ENCODE assay signal across 8 cellular contexts in the genomic region with DNA sequence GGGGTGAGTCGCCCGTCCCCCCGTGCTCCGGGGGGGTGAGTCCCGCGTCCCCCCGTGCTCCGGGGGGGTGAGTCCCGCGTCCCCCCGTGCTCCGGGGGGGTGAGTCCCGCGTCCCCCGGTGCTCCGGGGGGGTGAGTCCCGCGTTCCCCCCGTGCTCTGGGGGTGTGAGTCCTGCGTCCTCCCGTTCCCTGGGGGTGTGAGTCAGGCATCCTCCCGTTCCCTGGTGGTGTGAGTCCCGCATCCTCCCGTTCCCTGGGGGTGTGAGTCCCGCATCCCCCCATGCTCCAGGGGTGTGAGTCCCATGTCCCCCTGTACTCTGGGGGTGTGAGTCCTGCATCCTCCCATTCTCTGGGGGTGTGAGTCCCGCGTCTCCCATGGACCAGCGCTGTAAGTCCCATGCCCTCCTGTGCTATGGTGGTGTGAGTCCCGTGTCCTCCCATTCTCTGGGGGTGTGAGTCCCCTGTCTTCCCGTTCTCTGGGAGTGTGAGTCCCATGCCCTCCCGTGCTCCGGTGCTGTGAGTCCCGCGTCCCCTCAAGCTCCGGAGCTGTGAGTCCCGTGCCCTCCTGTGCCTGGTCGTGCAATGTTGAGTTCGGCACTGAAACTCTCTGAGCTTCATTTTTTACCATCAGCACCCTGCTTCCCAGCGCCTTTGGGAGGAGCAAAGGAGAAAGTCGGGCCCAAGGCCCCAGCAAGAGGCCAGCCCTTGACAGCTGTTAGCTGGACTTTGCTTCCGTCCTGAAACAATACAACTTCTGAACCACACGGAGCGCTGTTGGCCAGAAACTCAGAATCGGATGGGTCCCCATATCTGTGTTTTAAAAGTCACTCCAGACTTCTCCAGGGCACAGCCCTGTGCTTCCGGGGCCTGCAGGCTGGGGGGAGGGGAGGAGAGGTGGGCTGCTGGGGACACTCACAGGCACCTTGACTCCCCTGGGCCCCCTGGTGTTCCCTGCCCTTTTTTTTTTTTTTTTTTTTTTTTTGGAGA. TPM values are rescaled to one million over a fixed set of nuclear protein-coding genes. Genes with fewer than 3 reads are reported as not detected.
DNase-seq lines count a peak whose midpoint lies in the region; ATAC-seq, FAIRE-seq and TF ChIP-seq lines count a peak whose summit lies in the region.

No MANE protein-coding gene starts in this region.

- peaks cover 4% of the 10 kb centered on the region for H3K4me1 Mint-ChIP-seq in type B pancreatic cell (ENCODE audit: unreplicated experiment)

- TF ChIP-seq EP300 in A549 (IDR thresholded peaks at IDR 0.05): no peak
- TF ChIP-seq EP300 in GM12878 (IDR thresholded peaks at IDR 0.05; ENCODE audit: borderline replicate concordance in 1 of 2, control insufficient read depth in 1 of 2, low read depth in 2 of 2, low read length in 2 of 2): no peak

- TF ChIP-seq POLR2A in A549 (IDR thresholded peaks at IDR 0.05; ENCODE audit: low read length) (peak; percentile 24; the same call in 1 of the 2 replicates), GM12878 (IDR thresholded peaks at IDR 0.05; ENCODE audit: low read depth, low read length) (no peak)

- in situ Hi-C loops in GM12878 (cut with MboI): no loop called here

- no peak for FAIRE-seq in A549 (lab: Jason Lieb, UNC)
- no peak for FAIRE-seq in GM12878 (lab: Jason Lieb, UNC)
- no peak for FAIRE-seq in kidney (lab: Jason Lieb, UNC)

- H3K27ac ChIP-seq in A549 (no peak overlapping the region), GM12878 (ENCODE audit: control insufficient read depth, insufficient read depth) (no peak overlapping the region), kidney (ENCODE audit: low read depth in 2 of 2, low read length in 2 of 2) (no peak overlapping the region)

- H3K4me1 ChIP-seq in A549 (peaks cover 10% of the 10 kb centered on the region; the same call in 2 of the 3 replicates), GM12878 (ENCODE audit: control insufficient read depth, insufficient read depth, low read length) (no peaks in the 10 kb centered on the region), kidney (ENCODE audit: control insufficient read depth in 1 of 2, insufficient read depth in 1 of 2, low read depth in 1 of 2, low read length in 2 of 2) (peaks cover 0 to 6% of the 10 kb centered on the region in 2 donors)

- H3K27me3 ChIP-seq in GM12878 (replicated peaks in 1 of 2; ENCODE audit: control insufficient read depth in 2 of 2, insufficient read depth in 2 of 2, low read length in 1 of 2): no peaks in the 10 kb centered on the region; a peak in 1 of 4 replicates

- peak; percentile 12 to 26; a peak in 1 of 5 replicates for TF ChIP-seq RAD21 in A549 (conservative IDR thresholded peaks at IDR 0.05 in 1 of 2, IDR thresholded peaks at IDR 0.05 in 1 of 2)
- TF ChIP-seq RAD21 in GM12878 (IDR thresholded peaks at IDR 0.05; ENCODE audit: insufficient read depth, low read depth, low read length): no peak

- no peak overlapping the region for H3K9ac ChIP-seq in GM12878 (ENCODE audit: control insufficient read depth, insufficient read depth, low read length)
- H3K9ac ChIP-seq in kidney (ENCODE audit: low read length in 2 of 2): no peak overlapping the region

- DNase-seq in A549 (ENCODE audit: low read depth in 1 of 2, low spot score in 1 of 2) (peak; percentile 69 to 83), GM10266 (ENCODE audit: extremely low spot score) (no peak), NCI-H510A (lab: John Stamatoyannopoulos, UW) (peak; percentile 22), GM12878 (ENCODE audit: low read depth, low spot score) (no peak), kidney (peak; percentile 88), type B pancreatic cell (ENCODE audit: extremely low spot score, unreplicated experiment) (no peak), NCI-H187 (lab: John Stamatoyannopoulos, UW) (no peak)

- 36% methylated on average over 21 of the region's 45 CpGs for WGBS in A549 (ENCODE audit: missing lambda C conversion rate)
- 68% methylated on average over 27 of the region's 45 CpGs for WGBS in GM12878 (ENCODE audit: insufficient coverage, insufficient replicate concordance, low lambda C conversion rate, missing lambda C conversion rate)

- POLR2A ChIA-PET in A549 (lab: Yijun Ruan, JAX) (no interaction called here), GM12878 (lab: Charles Lee) (no interaction called here)

- no peak overlapping the region for H2AFZ ChIP-seq in GM12878 (ENCODE audit: control insufficient read depth, low read depth, low read length)

- CTCF ChIA-PET in A549 (lab: Yijun Ruan, JAX) (interaction anchor here (0.6 to 3.2 kb wide), 18 partner anchors 9 to 602 kb away, joined by 3 to 12 read pairs (median 5); no protein-coding TSS in a partner anchor), GM12878 (lab: Yijun Ruan, JAX) (interaction anchor here (1.0 kb wide), 1 partner anchor 60 kb away, joined by 3 read pairs; no protein-coding TSS in a partner anchor)

- H3K27ac Mint-ChIP-seq in type B pancreatic cell: no peak overlapping the region

- peaks cover 14% of the 10 kb centered on the region for H3K27me3 Mint-ChIP-seq in type B pancreatic cell

- no peaks in the 10 kb centered on the region for H3K9me3 Mint-ChIP-seq in type B pancreatic cell

- H3K36me3 ChIP-seq in GM12878 (ENCODE audit: control insufficient read depth in 2 of 2, insufficient read depth in 2 of 2, low read length in 1 of 2) (no peaks in the 10 kb centered on the region), kidney (ENCODE audit: control insufficient read depth in 1 of 2, insufficient read depth in 2 of 2, low read length in 2 of 2) (no peaks in the 10 kb centered on the region)

- intact Hi-C loops in GM12878 (cut with micrococcal nuclease; ENCODE audit: unreplicated experiment) (no loop called here), kidney (cut with DNase I) (no loop called here)

- RAD21 ChIA-PET in GM12878 (lab: Charles Lee; ENCODE audit: unreplicated experiment): interaction anchor here (0.6 to 1.2 kb wide), 2 partner anchors 179 to 184 kb away, joined by 3 read pairs; no protein-coding TSS in a partner anchor

- no peak overlapping the region for H3K4me3 Mint-ChIP-seq in type B pancreatic cell

- no TSS peak for BruUV-seq in GM12878 (replicated peaks; lab: Mats Ljungman, UMichigan)

- TF ChIP-seq CTCF in A549 (IDR thresholded peaks at IDR 0.05) (peak; percentile 44), GM10266 (IDR thresholded peaks at IDR 0.05; ENCODE audit: control insufficient read depth, insufficient read depth, low read depth, missing control alignments) (peak; percentile 27), GM12878 (IDR thresholded peaks at IDR 0.05 in 2 of 3, conservative IDR thresholded peaks at IDR 0.05 in 1 of 3; ENCODE audit: control insufficient read depth in 2 of 3, extremely low read depth in 1 of 3, insufficient read depth in 1 of 3, low read depth in 3 of 3, low read length in 3 of 3) (peak; percentile 20 to 49 (median 34); a peak in 5 of 6 replicates), kidney (IDR thresholded peaks at IDR 0.05; ENCODE audit: borderline replicate concordance, extremely low read depth, insufficient read depth) (no peak), type B pancreatic cell (conservative IDR thresholded peaks at IDR 0.05) (peak; percentile 71)

- H3K4me3 ChIP-seq in A549: no peak overlapping the region
- no peak overlapping the region for H3K4me3 ChIP-seq in GM12878
- H3K4me3 ChIP-seq in kidney (ENCODE audit: low read length in 2 of 2): no peak overlapping the region

- H3K79me2 ChIP-seq in GM12878 (ENCODE audit: control insufficient read depth, insufficient read depth, low read length): no peaks in the 10 kb centered on the region

- peaks cover 3% of the 10 kb centered on the region; the same call in 1 of the 3 replicates for H3K9me3 ChIP-seq in A549
- H3K9me3 ChIP-seq in GM12878 (replicated peaks; ENCODE audit: control insufficient read depth, insufficient read depth, low read length): peaks cover 3% of the 10 kb centered on the region; the same call in 2 of the 3 replicates
- no peaks in the 10 kb centered on the region for H3K9me3 ChIP-seq in kidney (ENCODE audit: control insufficient read depth in 1 of 2, low read length in 2 of 2)

- H3K4me2 ChIP-seq in A549 (peak overlapping the region; percentile 54), GM12878 (ENCODE audit: control insufficient read depth, insufficient read depth) (no peak overlapping the region)

- no peaks in the 10 kb centered on the region for H4K20me1 ChIP-seq in GM12878 (ENCODE audit: control insufficient read depth, insufficient read depth)

- SMC1A ChIA-PET in GM12878 (lab: Charles Lee; ENCODE audit: uncharacterized antibody, unreplicated experiment): interaction anchor here (0.7 kb wide), 1 partner anchor 33 kb away, joined by 3 read pairs; no protein-coding TSS in a partner anchor

- H3K36me3 Mint-ChIP-seq in type B pancreatic cell: no peaks in the 10 kb centered on the region

- ATAC-seq in A549 (peak; percentile 81 to 83), GM12878 (peak; percentile 67), HG02678 (IDR thresholded peaks at IDR 0.05; ENCODE audit: unreplicated experiment) (no peak)

TF ChIP-seq in GM12878, 131 proteins besides CTCF, POLR2A, EP300 and RAD21 (continues in another document):
- TF ChIP-seq EZH2 (IDR thresholded peaks at IDR 0.05; ENCODE audit: borderline replicate concordance, control insufficient read depth, low read depth, low read length): no peak

RNA-seq across cellular contexts. Expression of gene ZC3H18, which starts 11.5 kb away (rescaled TPM):
- polyA plus RNA-seq in A549 (2011; rRNA removed): 13.1 and 21.1 TPM in 2 replicates
- polyA plus RNA-seq in A549 (2012; cell fraction: cytosol; rRNA removed): 34.3 and 35.9 TPM in 2 replicates
- 93.0 and 98.7 TPM in 2 replicates for polyA plus RNA-seq in A549 (2012; cell fraction: nucleus; rRNA removed)
- polyA plus RNA-seq in A549 (2017; fragmentation: RNase III; extraction: RNeasy Plus Mini Kit Qiagen cat#74134 plus additional on column Dnase treatment): 46.5 to 48.2 TPM (median 47.9 TPM) in 3 replicates
- 6.5 and 12.3 TPM in 2 replicates for polyA minus RNA-seq in A549 (2011; rRNA and poly(A)+ RNA removed)
- 32.5 and 33.9 TPM in 2 replicates for total RNA-seq in GM12878 (2013; cell fraction: nucleolus; rRNA removed)
- total RNA-seq in GM12878 (2014; rRNA removed): 8.6 and 12.5 TPM in 2 replicates
- total RNA-seq in GM12878 (2014; rRNA removed; fragmentation: Illumina TruSeq; extraction: Trizol): 14.9 and 15.9 TPM in 2 replicates
- 50.4 and 58.3 TPM in 2 replicates for total RNA-seq in GM12878 (2021)
- polyA plus RNA-seq in GM12878 (2011; ENCODE audit: low read depth): 11.2 TPM
- polyA plus RNA-seq in GM12878 (2011; rRNA removed): 5.5 and 8.5 TPM in 2 replicates
- polyA plus RNA-seq in GM12878 (2011; cell fraction: cytosol; rRNA removed): 10.5 and 12.9 TPM in 2 replicates
- 33.8 and 48.9 TPM in 2 replicates for polyA plus RNA-seq in GM12878 (2011; cell fraction: nucleus; rRNA removed)
- 24.7 and 25.2 TPM in 2 replicates for polyA plus RNA-seq in GM12878 (2012)
- polyA plus RNA-seq in GM12878 (2014; fragmentation: Illumina TruSeq; extraction: Trizol): 14.7 and 29.0 TPM in 2 replicates
- 1 to 10 TPM; 1.0 to 3.2 TPM for polyA plus RNA-seq in GM12878 (2014; fragmentation: Nextera tagmentation; extraction: Ambion mirVana)
- polyA plus RNA-seq in GM12878 (2014; rRNA removed): 29.1 and 37.5 TPM in 2 replicates
- polyA plus RNA-seq in GM12878 (2016; fragmentation: Nextera tagmentation; extraction: Ambion mirVana): 10 to 100 TPM; 54.1 to 57.0 TPM
- polyA minus RNA-seq in GM12878 (2011; rRNA and poly(A)+ RNA removed): 4.7 and 7.5 TPM in 2 replicates
- 7.5 and 8.8 TPM in 2 replicates for polyA minus RNA-seq in GM12878 (2011; cell fraction: cytosol; rRNA and poly(A)+ RNA removed)
- 8.5 and 16.6 TPM in 2 replicates for polyA minus RNA-seq in GM12878 (2011; cell fraction: nucleus; rRNA and poly(A)+ RNA removed)
- 38.2 TPM for total RNA-seq in kidney
- 11.4 TPM for polyA plus RNA-seq in kidney (ENCODE audit: insufficient read depth, low read depth, low replicate concordance)
- 56.5 and 70.2 TPM in 2 replicates for total RNA-seq in type B pancreatic cell (ENCODE audit: low replicate concordance)

Comparison
In these comparisons a context has a peak if more than half of its experiments do, and no peak if none do; other contexts are left out.
1. DNase-seq: peak in A549 (2 of 2), NCI-H510A (single experiment) and kidney (single experiment); none in GM10266 (single experiment), GM12878 (single experiment), type B pancreatic cell (single experiment) and NCI-H187 (0 of 2).
2. Of the 24 proteins assayed by ChIP-seq in both GM12878 and A549: peak only in GM12878: none; only in A549: ESRRA, PBX3, POLR2A and RAD21; in both: CTCF; in neither: 19.